ENCODE assay signal across 22 cellular contexts in the genomic region with DNA sequence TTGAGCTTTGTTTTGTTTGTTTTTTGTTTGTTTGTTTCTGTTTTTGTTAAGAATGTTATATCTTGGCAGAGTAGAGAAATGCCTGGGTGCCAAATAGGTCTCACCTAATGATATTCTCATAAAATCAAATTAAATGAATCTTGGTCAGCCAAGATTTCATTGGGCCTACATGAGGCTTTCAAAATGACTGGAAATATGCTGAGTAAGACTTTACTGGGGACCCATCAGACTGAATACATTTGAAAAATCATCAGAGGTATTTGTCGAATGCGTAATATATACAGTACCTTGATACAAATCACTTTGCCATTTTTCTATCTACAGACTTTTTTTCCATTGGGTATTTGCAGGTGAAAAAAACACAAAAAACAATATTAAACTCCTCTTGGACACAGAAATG.
"Had no signal": no experiment of that assay in that cellular context is flagged by ENCODE, and none has a peak within 500 bp of the region (broad histone marks: within the 10 kb centered on the region; RNA-seq: fewer than 3 reads in every experiment).

No MANE protein-coding gene starts in this region.

- H3K27ac Mint-ChIP-seq: T-cell had no signal

- H3K9me2 ChIP-seq: SK-N-SH had no signal

- H3K4me2 ChIP-seq: KMS-11, SK-N-SH had no signal

- DNase-seq: Kasumi-1; MM.1S; NCI-H1092 treated with DMSO at 0.1 percent for 48 hours; NCI-H1436; NCI-H187; NCI-H2029; NCI-H2081 treated with DMSO at 0.1 percent for 48 hours; NCI-H2171; NCI-H446; NCI-H510A; NCI-H524 treated with DMSO at 0.1 percent for 48 hours; NCI-H774; NK-92 treated with Interleukin-12 subunit alpha and Interleukin-12 subunit beta, amount 100 ng/mL, for 24 hours; SHP77; SK-N-SH; SW 1271; T-cell had no signal

- ATAC-seq: Panc1, T-cell had no signal

- H3K4me1 Mint-ChIP-seq: T-cell had no signal

- FAIRE-seq: HTR-8/SVneo had no signal

- H3K36me3 Mint-ChIP-seq: T-cell had no signal

- H3K9me3 ChIP-seq: SK-N-SH had no signal

- H3K9ac ChIP-seq: KMS-11, SK-N-SH had no signal

- H3K27ac ChIP-seq: HL-60, KMS-11, RWPE1 had no signal

- H3K4me3 Mint-ChIP-seq: T-cell had no signal
